8 cellular contexts compared by ENCODE assay signal in the genomic region with DNA sequence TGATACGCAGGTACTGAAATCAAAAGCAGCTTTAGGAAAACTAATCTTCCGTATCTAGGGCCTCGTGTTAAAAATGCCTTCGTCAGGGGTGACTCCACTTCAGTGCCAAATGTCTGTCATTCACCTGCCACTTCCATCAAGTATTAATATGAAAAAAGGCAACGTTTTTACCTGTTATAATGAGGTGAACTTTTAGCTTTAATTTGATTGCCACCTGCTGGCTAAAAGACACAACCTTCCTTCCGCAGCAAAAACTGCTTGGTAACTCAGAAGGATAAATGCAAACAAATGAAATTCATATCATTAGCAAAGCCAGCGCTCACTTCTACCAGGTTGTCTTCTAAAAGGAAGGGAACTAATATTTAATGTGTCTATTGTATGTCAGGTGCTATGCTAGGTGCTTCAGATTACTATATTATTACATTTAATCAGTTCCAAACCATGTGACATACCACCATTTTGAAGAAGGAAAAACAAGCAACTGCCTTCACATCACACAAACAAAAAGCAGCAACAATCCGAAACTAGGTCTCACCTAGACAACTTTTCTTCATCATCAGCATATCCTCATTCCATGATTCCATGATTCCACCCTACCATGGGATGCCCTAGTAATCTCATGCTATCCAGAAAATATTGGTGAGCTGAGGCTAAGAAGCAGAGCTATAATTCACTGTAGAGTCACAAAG. TPM values are rescaled to one million over a fixed set of nuclear protein-coding genes. Genes with fewer than 3 reads are reported as not detected.
A peak's percentile ranks its signal among the peaks of the same experiment; 100 is the strongest.
DNase-seq lines count a peak whose midpoint lies in the region; ATAC-seq lines count a peak whose summit lies in the region.

No MANE protein-coding gene starts in this region.

- H3K27me3 ChIP-seq in GM23248 (replicated peaks; ENCODE audit: insufficient read depth) = no peaks in the 10 kb centered on the region

- no peaks in the 10 kb centered on the region for H3K4me1 Mint-ChIP-seq in naive B cell

- no peaks in the 10 kb centered on the region for H3K9me3 ChIP-seq in GM23248 (ENCODE audit: low read depth)

- no peaks in the 10 kb centered on the region for H3K27me3 Mint-ChIP-seq in naive B cell

- H3K9me2 ChIP-seq in GM23248 (ENCODE audit: insufficient read depth) = no peaks in the 10 kb centered on the region

- H3K36me3 ChIP-seq in GM23248 (ENCODE audit: low read depth) = no peaks in the 10 kb centered on the region

- no peak overlapping the region for H3K4me3 Mint-ChIP-seq in naive B cell

- no peaks in the 10 kb centered on the region for H3K36me3 Mint-ChIP-seq in naive B cell

- H3K9me3 Mint-ChIP-seq in naive B cell = no peaks in the 10 kb centered on the region

- H3K4me2 ChIP-seq in GM23248 (ENCODE audit: unreplicated experiment) = no peak overlapping the region

- peaks cover 8% of the 10 kb centered on the region; the same call in 1 of the 2 replicates for H3K4me1 ChIP-seq in GM23248 (ENCODE audit: insufficient read depth)

- ATAC-seq in naive B cell (ENCODE audit: low read depth in 2 of 2) = peak in 1 of 2 donors; percentile 45

- in situ Hi-C loops in GM23248 (cut with MboI) = no loop called here

- 60 to 65% methylated on average over 8 of the region's 8 CpGs for WGBS in GM23248 (ENCODE audit: low coverage in 1 of 2, low lambda C conversion rate in 2 of 2, missing lambda C conversion rate in 2 of 2), 2 experiments

- H3K79me2 ChIP-seq in GM23248 (ENCODE audit: insufficient read depth) = no peaks in the 10 kb centered on the region

- no peaks in the 10 kb centered on the region for H3F3A ChIP-seq in GM23248 (ENCODE audit: insufficient read depth)

- DNase-seq in NCI-H524 (lab: John Stamatoyannopoulos, UW) (peak; percentile 26 to 69), NCI-H524 treated with DMSO at 0.1 percent for 48 hours (lab: John Stamatoyannopoulos, UW) (no peak), GM23248 (peak; percentile 37), NCI-H526 treated with DMSO at 0.1 percent for 48 hours (lab: John Stamatoyannopoulos, UW) (peak; percentile 38), naive B cell (peak; percentile 24), A172 (ENCODE audit: low spot score) (no peak), NCI-H1436 (lab: John Stamatoyannopoulos, UW) (no peak)
- DNase-seq in central memory CD4-positive, alpha-beta T cell = peak; percentile 50

- H3K4me3 ChIP-seq in GM23248 = no peak overlapping the region

- H2AFZ ChIP-seq in GM23248 = peak overlapping the region; percentile 75

- H3K27ac Mint-ChIP-seq in naive B cell = no peak overlapping the region

- no peaks in the 10 kb centered on the region for H4K20me1 ChIP-seq in GM23248 (ENCODE audit: insufficient read depth)

- H3K27ac ChIP-seq in GM23248 = no peak overlapping the region

- H3K9ac ChIP-seq in GM23248 = no peak overlapping the region

RNA-seq across cellular contexts. Expression of gene ARHGAP18, which starts 20.6 kb away (rescaled TPM):
- 23.8 and 25.3 TPM in 2 replicates for total RNA-seq in GM23248 (2014; rRNA removed; shearing (Covaris generic))
- 12.0 and 12.5 TPM in 2 replicates for polyA plus RNA-seq in GM23248 (2016; fragmentation: Nextera tagmentation; extraction: Ambion mirVana)
- polyA plus RNA-seq in naive B cell (ENCODE audit: low read depth in 6 of 6) = 1 to 10 TPM in 5 of 6 donors, under 1 TPM in 1; 0.84 to 4.0 (median 3.0) TPM
- 112 and 140 TPM in 2 replicates for total RNA-seq in A172 (2014; rRNA removed; shearing (Covaris generic))

Comparison
In these comparisons a context has a peak if more than half of its experiments do, and no peak if none do; other contexts are left out.
1. DNase-seq: peak in NCI-H524 (2 of 2), GM23248 (single experiment), NCI-H526 treated with DMSO at 0.1 percent for 48 hours (single experiment), central memory CD4-positive, alpha-beta T cell (single experiment) and naive B cell (single experiment); none in NCI-H524 treated with DMSO at 0.1 percent for 48 hours (single experiment), A172 (single experiment) and NCI-H1436 (single experiment).